ENCODE assay signal across 9 cellular contexts in the genomic region with DNA sequence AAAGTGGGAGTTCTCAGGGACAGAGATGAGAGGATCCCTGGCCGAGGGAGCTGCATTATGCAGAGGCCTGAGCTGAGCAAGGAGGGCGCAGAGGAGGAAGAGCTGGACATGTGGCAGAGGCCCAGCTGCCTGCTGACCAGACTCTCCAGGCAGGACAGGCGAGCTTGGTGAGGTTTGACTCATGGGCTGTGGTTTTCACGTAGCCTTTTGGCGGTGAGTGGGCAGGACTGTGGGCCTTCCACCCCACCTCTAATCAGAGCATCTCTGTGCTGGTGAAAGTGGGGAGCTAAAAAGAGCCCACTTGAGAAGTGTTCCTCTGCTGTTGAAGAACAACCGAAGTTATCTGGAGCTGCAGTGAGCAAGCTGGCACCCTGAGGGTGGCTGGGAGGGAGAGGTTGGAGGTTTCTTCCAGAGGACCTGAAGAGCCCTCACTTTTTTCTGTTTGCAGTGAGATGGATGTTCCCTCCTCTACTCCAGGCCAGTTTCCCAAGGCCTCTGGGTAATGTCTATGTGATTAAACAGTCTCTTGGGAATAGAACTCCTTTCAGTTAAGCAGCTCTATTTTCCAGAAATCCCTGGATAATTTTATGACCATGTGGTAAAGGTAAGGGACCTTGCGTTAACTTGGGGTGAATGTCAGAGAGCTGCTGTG. TPM values are rescaled to one million over a fixed set of nuclear protein-coding genes. Genes with fewer than 3 reads are reported as not detected.
DNase-seq lines count a peak whose midpoint lies in the region; ATAC-seq, FAIRE-seq and TF ChIP-seq lines count a peak whose summit lies in the region.
"Had no signal": no experiment of that assay in that cellular context is flagged by ENCODE, and none has a peak within 500 bp of the region (broad histone marks: within the 10 kb centered on the region; RNA-seq: fewer than 3 reads in every experiment).

No MANE protein-coding gene starts in this region.

- no peaks in the 10 kb centered on the region for H3K27me3 Mint-ChIP-seq in WTC11 (ENCODE audit: low read depth)

- peaks cover 16% of the 10 kb centered on the region for H3K36me3 Mint-ChIP-seq in WTC11

- DNase-seq in EH (ENCODE audit: low read depth) (peak; percentile 91), WTC11 (ENCODE audit: low spot score) (no peak), cardiac muscle cell (ENCODE audit: low read depth in 1 of 2, low spot score in 1 of 2) (peak in 1 of 2 donors; percentile 78), renal cortical epithelial cell (ENCODE audit: low read depth) (peak; percentile 53), GM19239 (ENCODE audit: insufficient read length, low spot score) (no peak), iPS-NIHi7 (ENCODE audit: extremely low spot score) (no peak), GF-D8 (lab: John Stamatoyannopoulos, UW) (no peak)

- TF ChIP-seq CTCF in WTC11 (IDR thresholded peaks at IDR 0.05), result no peak
- no peak for TF ChIP-seq CTCF in cardiac muscle cell (IDR thresholded peaks at IDR 0.05; ENCODE audit: low read depth, low read length)

- H3K9me3 Mint-ChIP-seq in WTC11, result peaks cover 8% of the 10 kb centered on the region

- peaks cover 29% of the 10 kb centered on the region for H3K4me1 Mint-ChIP-seq in WTC11

- H3K4me3 ChIP-seq in cardiac muscle cell, result no peak overlapping the region

- ATAC-seq in WTC11, result no peak
- no peak for ATAC-seq in HG03095 (IDR thresholded peaks at IDR 0.05; ENCODE audit: unreplicated experiment)

- no peaks in the 10 kb centered on the region for H3K9me3 ChIP-seq in cardiac muscle cell (ENCODE audit: low read depth)

- peak overlapping the region; percentile 68 for H3K27ac ChIP-seq in cardiac muscle cell

- POLR2A ChIA-PET in WTC11 (lab: Charles Lee), result no interaction called here

- no peaks in the 10 kb centered on the region for H3K36me3 ChIP-seq in cardiac muscle cell

- no peak overlapping the region for H3K4me3 Mint-ChIP-seq in WTC11

- CTCF ChIA-PET in WTC11 (lab: Charles Lee), result interaction anchor here (0.5 to 2.5 kb wide), 5 partner anchors 10 to 743 kb away, joined by 3 to 8 read pairs (median 4); no protein-coding TSS in a partner anchor

- peak overlapping the region; percentile 63; the same call in 1 of the 2 replicates for H3K27ac Mint-ChIP-seq in WTC11

- H3K27me3 ChIP-seq in cardiac muscle cell, result no peaks in the 10 kb centered on the region

- H3K4me1 ChIP-seq in cardiac muscle cell (ENCODE audit: low read depth), result peaks cover 20% of the 10 kb centered on the region

- no peak for FAIRE-seq in GM19239 (lab: Jason Lieb, UNC)
- FAIRE-seq: GM12891 had no signal

TF ChIP-seq in WTC11, 78 proteins besides CTCF, POLR2A, EP300 and RAD21:
- TF ChIP-seq ZNF396 (CRISPR knock-in tag; IDR thresholded peaks at IDR 0.05; ENCODE audit: borderline replicate concordance), result no peak
- TF ChIP-seq RELA (CRISPR knock-in tag; IDR thresholded peaks at IDR 0.05; ENCODE audit: borderline replicate concordance), result no peak
- no peak for TF ChIP-seq NR2C2 (CRISPR knock-in tag; IDR thresholded peaks at IDR 0.05)
- no peak for TF ChIP-seq NFATC4 (CRISPR knock-in tag; IDR thresholded peaks at IDR 0.05)
- TF ChIP-seq, protein P1, sequence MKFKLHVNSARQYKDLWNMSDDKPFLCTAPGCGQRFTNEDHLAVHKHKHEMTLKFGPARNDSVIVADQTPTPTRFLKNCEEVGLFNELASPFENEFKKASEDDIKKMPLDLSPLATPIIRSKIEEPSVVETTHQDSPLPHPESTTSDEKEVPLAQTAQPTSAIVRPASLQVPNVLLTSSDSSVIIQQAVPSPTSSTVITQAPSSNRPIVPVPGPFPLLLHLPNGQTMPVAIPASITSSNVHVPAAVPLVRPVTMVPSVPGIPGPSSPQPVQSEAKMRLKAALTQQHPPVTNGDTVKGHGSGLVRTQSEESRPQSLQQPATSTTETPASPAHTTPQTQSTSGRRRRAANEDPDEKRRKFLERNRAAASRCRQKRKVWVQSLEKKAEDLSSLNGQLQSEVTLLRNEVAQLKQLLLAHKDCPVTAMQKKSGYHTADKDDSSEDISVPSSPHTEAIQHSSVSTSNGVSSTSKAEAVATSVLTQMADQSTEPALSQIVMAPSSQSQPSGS (CRISPR knock-in tag; IDR thresholded peaks at IDR 0.05; ENCODE audit: borderline replicate concordance, low read depth), result no peak
- no peak for TF ChIP-seq GTF2I (CRISPR knock-in tag; conservative IDR thresholded peaks at IDR 0.05)
- TF ChIP-seq CREM (CRISPR knock-in tag; IDR thresholded peaks at IDR 0.05), result no peak
- TF ChIP-seq NFE2L1 (CRISPR knock-in tag; IDR thresholded peaks at IDR 0.05), result no peak
- TF ChIP-seq, protein P2, sequence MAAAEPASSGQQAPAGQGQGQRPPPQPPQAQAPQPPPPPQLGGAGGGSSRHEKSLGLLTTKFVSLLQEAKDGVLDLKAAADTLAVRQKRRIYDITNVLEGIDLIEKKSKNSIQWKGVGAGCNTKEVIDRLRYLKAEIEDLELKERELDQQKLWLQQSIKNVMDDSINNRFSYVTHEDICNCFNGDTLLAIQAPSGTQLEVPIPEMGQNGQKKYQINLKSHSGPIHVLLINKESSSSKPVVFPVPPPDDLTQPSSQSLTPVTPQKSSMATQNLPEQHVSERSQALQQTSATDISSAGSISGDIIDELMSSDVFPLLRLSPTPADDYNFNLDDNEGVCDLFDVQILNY (CRISPR knock-in tag; IDR thresholded peaks at IDR 0.05), result no peak
- TF ChIP-seq, protein P3, sequence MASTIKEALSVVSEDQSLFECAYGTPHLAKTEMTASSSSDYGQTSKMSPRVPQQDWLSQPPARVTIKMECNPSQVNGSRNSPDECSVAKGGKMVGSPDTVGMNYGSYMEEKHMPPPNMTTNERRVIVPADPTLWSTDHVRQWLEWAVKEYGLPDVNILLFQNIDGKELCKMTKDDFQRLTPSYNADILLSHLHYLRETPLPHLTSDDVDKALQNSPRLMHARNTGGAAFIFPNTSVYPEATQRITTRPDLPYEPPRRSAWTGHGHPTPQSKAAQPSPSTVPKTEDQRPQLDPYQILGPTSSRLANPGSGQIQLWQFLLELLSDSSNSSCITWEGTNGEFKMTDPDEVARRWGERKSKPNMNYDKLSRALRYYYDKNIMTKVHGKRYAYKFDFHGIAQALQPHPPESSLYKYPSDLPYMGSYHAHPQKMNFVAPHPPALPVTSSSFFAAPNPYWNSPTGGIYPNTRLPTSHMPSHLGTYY (CRISPR knock-in tag; IDR thresholded peaks at IDR 0.05), result no peak
- TF ChIP-seq TP53 (CRISPR knock-in tag; IDR thresholded peaks at IDR 0.05), result no peak
- TF ChIP-seq ZNF416 (CRISPR knock-in tag; IDR thresholded peaks at IDR 0.05), result no peak
- TF ChIP-seq, protein P4, sequence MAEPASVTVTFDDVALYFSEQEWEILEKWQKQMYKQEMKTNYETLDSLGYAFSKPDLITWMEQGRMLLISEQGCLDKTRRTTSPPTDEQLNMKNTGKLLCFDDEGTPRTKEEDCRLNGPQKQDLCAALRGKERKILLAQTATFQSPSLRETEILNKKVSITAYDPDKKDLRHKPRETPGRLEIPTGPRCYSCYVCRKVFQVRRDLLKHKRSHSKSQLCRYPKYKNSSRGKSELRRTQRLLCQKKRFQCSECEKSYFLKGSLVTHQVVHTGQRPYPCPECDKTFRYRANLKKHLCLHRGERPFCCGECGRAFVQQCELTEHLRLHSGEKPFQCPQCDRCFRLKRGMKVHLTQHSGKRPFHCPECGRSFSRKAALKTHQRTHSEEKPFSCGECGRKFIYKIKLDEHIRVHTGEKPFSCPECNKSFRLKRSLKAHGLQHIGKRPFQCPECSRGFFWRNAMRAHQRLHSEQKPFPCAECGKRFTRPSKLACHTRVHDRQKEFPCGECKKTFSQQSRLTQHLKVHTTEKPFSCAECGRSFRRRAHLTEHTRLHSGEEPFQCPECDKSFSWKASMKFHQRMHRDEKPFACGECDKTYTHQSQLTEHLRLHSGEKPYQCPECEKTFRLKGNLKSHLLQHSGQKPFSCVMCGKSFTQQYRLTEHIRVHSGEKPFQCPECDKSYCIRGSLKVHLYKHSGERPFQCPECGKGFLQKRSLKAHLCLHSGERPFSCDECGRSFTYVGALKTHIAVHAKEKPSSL (CRISPR knock-in tag; conservative IDR thresholded peaks at IDR 0.05), result no peak
- no peak for TF ChIP-seq SOX15 (CRISPR knock-in tag; IDR thresholded peaks at IDR 0.05)
- TF ChIP-seq, protein P5, sequence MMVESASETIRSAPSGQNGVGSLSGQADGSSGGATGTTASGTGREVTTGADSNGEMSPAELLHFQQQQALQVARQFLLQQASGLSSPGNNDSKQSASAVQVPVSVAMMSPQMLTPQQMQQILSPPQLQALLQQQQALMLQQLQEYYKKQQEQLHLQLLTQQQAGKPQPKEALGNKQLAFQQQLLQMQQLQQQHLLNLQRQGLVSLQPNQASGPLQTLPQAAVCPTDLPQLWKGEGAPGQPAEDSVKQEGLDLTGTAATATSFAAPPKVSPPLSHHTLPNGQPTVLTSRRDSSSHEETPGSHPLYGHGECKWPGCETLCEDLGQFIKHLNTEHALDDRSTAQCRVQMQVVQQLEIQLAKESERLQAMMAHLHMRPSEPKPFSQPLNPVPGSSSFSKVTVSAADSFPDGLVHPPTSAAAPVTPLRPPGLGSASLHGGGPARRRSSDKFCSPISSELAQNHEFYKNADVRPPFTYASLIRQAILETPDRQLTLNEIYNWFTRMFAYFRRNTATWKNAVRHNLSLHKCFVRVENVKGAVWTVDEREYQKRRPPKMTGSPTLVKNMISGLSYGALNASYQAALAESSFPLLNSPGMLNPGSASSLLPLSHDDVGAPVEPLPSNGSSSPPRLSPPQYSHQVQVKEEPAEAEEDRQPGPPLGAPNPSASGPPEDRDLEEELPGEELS (CRISPR knock-in tag; IDR thresholded peaks at IDR 0.05), result no peak
- no peak for TF ChIP-seq FOXK1 (CRISPR knock-in tag; IDR thresholded peaks at IDR 0.05)
- TF ChIP-seq JUN (CRISPR knock-in tag; IDR thresholded peaks at IDR 0.05), result no peak
- no peak for TF ChIP-seq SP1 (CRISPR knock-in tag; conservative IDR thresholded peaks at IDR 0.05)
- TF ChIP-seq SMAD4 (CRISPR knock-in tag; IDR thresholded peaks at IDR 0.05), result no peak
- no peak for TF ChIP-seq ZNF317 (CRISPR knock-in tag; IDR thresholded peaks at IDR 0.05; ENCODE audit: borderline replicate concordance, low read depth)

RNA-seq across cellular contexts. Expression of a gene that starts 11.9 kb away (rescaled TPM):
- total RNA-seq in WTC11 (2021), result 48.8 to 62.7 TPM (median 62.3 TPM) in 3 replicates
- 32.5 and 43.5 TPM in 2 replicates for total RNA-seq in cardiac muscle cell
- 45.5 and 75.9 TPM in 2 replicates for polyA plus RNA-seq in cardiac muscle cell
- 29.9 TPM in 2 replicates for total RNA-seq in renal cortical epithelial cell

Comparison
In these comparisons a context has a peak if more than half of its experiments do, and no peak if none do; other contexts are left out.
1. DNase-seq: peak in EH (single experiment) and renal cortical epithelial cell (single experiment); none in WTC11 (single experiment), GM19239 (single experiment), iPS-NIHi7 (single experiment) and GF-D8 (single experiment).